Comparison of ENCODE assay signal across 19 cellular contexts in genomic region chr15:39594764-39595620, GRCh38. TPM values are rescaled to one million over a fixed set of nuclear protein-coding genes. Genes with fewer than 3 reads are reported as not detected.
DNase-seq lines count a peak whose midpoint lies in the region; ATAC-seq lines count a peak whose summit lies in the region.
"Had no signal": no experiment of that assay in that cellular context is flagged by ENCODE, and none has a peak within 500 bp of the region (broad histone marks: within the 10 kb centered on the region; RNA-seq: fewer than 3 reads in every experiment).

No MANE protein-coding gene starts in this region.

- no peak overlapping the region for H3K4me3 ChIP-seq in mucosa of rectum (ENCODE audit: low read length in 2 of 2)
- H3K4me3 ChIP-seq: body of pancreas, GM23338, left lung, uterus had no signal

- H3K4me1 ChIP-seq in mucosa of rectum (ENCODE audit: control insufficient read depth in 2 of 2, insufficient read depth in 2 of 2, low read length in 2 of 2): peaks cover 28 to 63% of the 10 kb centered on the region in 2 donors
- H3K4me1 ChIP-seq: body of pancreas, left lung had no signal

- no peak overlapping the region for H3K9ac ChIP-seq in mucosa of rectum (ENCODE audit: low read depth in 1 of 2, low read length in 2 of 2)

- no peak for ATAC-seq in GM21619 (IDR thresholded peaks at IDR 0.05; ENCODE audit: unreplicated experiment)
- no peak for ATAC-seq in HG03135 (IDR thresholded peaks at IDR 0.05; ENCODE audit: unreplicated experiment)
- ATAC-seq: body of pancreas; GM23338; stimulated activated naive B cell treated with anti-CD40 and anti-IgM and Interleukin-4, amounts not matched to agents 10 μg/mL and 1 μg/mL and 100 μg/mL, for 72 hours had no signal

- H3K27me3 ChIP-seq in mucosa of rectum (ENCODE audit: control insufficient read depth in 2 of 2, insufficient read depth in 2 of 2, low read length in 2 of 2): no peaks in the 10 kb centered on the region
- H3K27me3 ChIP-seq: body of pancreas, left lung, uterus had no signal

- H3K27ac ChIP-seq in epithelial cell of prostate (peak overlapping the region; percentile 95), mucosa of rectum (ENCODE audit: low read depth in 2 of 2, low read length in 2 of 2) (peak overlapping the region; percentile 61 to 73)
- H3K27ac ChIP-seq: body of pancreas, left lung, uterus had no signal

- DNase-seq in ACHN (peak; percentile 33), RPMI7951 (ENCODE audit: low read depth) (peak; percentile 37), epithelial cell of prostate (ENCODE audit: low read depth, low spot score) (no peak), middle frontal gyrus (ENCODE audit: extremely low spot score, low spot score) (no peak)
- DNase-seq in activated T-cell treated with anti-CD3 and anti-CD28 coated beads, Interleukin-2, amount 50 U/mL, for 1 hour: no peak
- DNase-seq: activated CD8-positive, alpha-beta memory T cell treated with anti-CD3 and anti-CD28 coated beads for 24 hours; activated effector memory CD4-positive, alpha-beta T cell treated with Interleukin-2 at 50 U/mL for 16 hours; AML-193; body of pancreas; hippocampal formation; left lung; NCI-H1105; NCI-H2171 treated with DMSO at 0.1 percent for 48 hours; stimulated activated naive B cell treated with anti-CD40 and anti-IgM and Interleukin-4, amounts not matched to agents 10 μg/mL and 1 μg/mL and 100 μg/mL, for 72 hours; uterus had no signal

- H3K36me3 ChIP-seq in mucosa of rectum (ENCODE audit: control insufficient read depth in 2 of 2, insufficient read depth in 2 of 2, low read length in 2 of 2): peaks cover 57 to 65% of the 10 kb centered on the region in 2 donors

- H3K9me3 ChIP-seq in mucosa of rectum (ENCODE audit: control insufficient read depth in 2 of 2, low read length in 2 of 2): no peaks in the 10 kb centered on the region
- H3K9me3 ChIP-seq: body of pancreas, left lung, uterus had no signal

- in situ Hi-C loops in ACHN (cut with HindIII; ENCODE audit: low pct_ligation_motif_present, low pct_unique_long_range_greater_than_20kb, low sequenced_read_pairs): no loop called here

RNA-seq across cellular contexts. Expression of gene THBS1, which starts 14.1 kb away (rescaled TPM):
- 593 and 598 TPM in 2 replicates for total RNA-seq in RPMI7951 (2014; rRNA removed; shearing (Covaris generic))

Comparison
In these comparisons a context has a peak if more than half of its experiments do, and no peak if none do; other contexts are left out.
1. DNase-seq: peak in ACHN (single experiment) and RPMI7951 (single experiment); none in epithelial cell of prostate (single experiment), activated T-cell treated with anti-CD3 and anti-CD28 coated beads, Interleukin-2, amount 50 U/mL, for 1 hour (single experiment) and middle frontal gyrus (single experiment).